In the genomic region with DNA sequence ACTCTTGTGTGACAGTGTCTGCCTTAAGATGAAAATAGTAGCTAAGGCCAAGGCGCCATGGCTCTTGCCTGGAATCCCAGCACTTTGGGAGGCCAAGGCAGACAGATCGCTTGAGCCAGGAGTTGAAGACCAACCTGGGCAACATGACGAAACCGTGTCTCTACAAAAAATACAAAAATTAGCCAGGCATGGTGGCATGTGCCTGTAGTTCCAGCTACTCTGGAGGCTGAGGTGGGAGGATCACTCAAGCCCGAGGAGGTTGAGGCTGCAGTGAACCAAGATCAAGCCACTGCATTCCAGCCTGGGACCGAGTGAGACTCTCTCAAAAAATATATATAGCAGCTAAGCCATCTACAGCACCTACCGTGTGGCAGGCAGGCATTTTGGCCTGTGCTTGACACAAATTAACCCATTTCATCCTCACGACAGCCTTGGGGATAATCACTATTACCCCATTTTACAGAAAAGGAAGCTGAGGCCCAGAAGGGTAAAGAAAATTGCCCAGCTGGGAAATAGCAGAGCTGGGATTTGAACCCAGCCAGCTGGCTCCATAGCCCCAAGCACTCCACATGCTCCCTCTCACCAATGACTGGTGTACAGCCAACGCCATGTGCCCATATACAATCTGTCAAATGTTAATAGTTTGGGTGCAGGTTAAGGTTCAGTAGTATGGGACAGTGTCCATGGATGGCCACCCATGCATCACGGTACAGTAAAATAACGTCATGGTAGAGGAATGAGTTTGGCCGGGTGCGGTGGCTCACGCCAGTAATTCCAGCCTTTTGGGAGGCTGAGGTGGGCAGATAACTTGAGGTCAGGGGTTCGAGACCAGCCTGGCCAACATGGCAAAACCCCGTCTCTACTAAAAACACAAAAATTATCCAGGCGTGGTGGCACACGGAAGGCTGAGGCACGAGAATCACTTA, we compare ENCODE assay signal across 8 cellular contexts. TPM values are rescaled to one million over a fixed set of nuclear protein-coding genes. Genes with fewer than 3 reads are reported as not detected.
DNase-seq lines count a peak whose midpoint lies in the region; ATAC-seq, FAIRE-seq and TF ChIP-seq lines count a peak whose summit lies in the region.

No MANE protein-coding gene starts in this region.

- TF ChIP-seq CTCF in fibroblast of mammary gland (conservative IDR thresholded peaks at IDR 0.05; ENCODE audit: control insufficient read depth, insufficient read depth, low read depth, low read length), result no peak

- H3K27ac ChIP-seq in SJSA1 (peak overlapping the region; percentile 90), aorta (ENCODE audit: low read depth in 1 of 2, low read length in 2 of 2) (no peak overlapping the region)

- H3K27me3 ChIP-seq in SJSA1 (replicated peaks) (no peaks in the 10 kb centered on the region), aorta (ENCODE audit: control insufficient read depth in 1 of 2, insufficient read depth in 2 of 2, low read length in 1 of 2) (no peaks in the 10 kb centered on the region)

- intact Hi-C loops in aorta (cut with DNase I), result no loop called here

- H3K4me1 ChIP-seq in SJSA1 (replicated peaks) (peaks cover 32% of the 10 kb centered on the region), aorta (ENCODE audit: control insufficient read depth in 1 of 2, insufficient read depth in 2 of 2, low read length in 2 of 2) (no peaks in the 10 kb centered on the region)

- peaks cover 68% of the 10 kb centered on the region for H3K36me3 ChIP-seq in SJSA1
- H3K36me3 ChIP-seq in aorta (ENCODE audit: control insufficient read depth in 1 of 2, insufficient read depth in 2 of 2, low read length in 1 of 2), result no peaks in the 10 kb centered on the region

- peak; percentile 29 for FAIRE-seq in GM18507 (lab: Jason Lieb, UNC)

- H3K4me3 ChIP-seq in SJSA1 (peak overlapping the region; percentile 65), fibroblast of mammary gland (ENCODE audit: control insufficient read depth, low read depth, low read length) (peak overlapping the region; percentile 92), skeletal muscle cell (ENCODE audit: low read depth, low read length) (peak overlapping the region; percentile 84), aorta (ENCODE audit: low read length in 2 of 2) (no peak overlapping the region)

- 93% methylated on average over 19 of the region's 19 CpGs for WGBS in aorta, 2 donors

- ATAC-seq in aorta (ENCODE audit: low FRiP score) (no peak), HG02885 (IDR thresholded peaks at IDR 0.05; ENCODE audit: poor library complexity, unreplicated experiment) (no peak)

- no peak for DNase-seq in GM18507 (ENCODE audit: extremely low spot score, insufficient read length, low read depth)
- peak in 1 of 2 experiments; percentile 11 for DNase-seq in SJSA1 (ENCODE audit: low read depth in 1 of 2, low spot score in 2 of 2)
- DNase-seq in fibroblast of mammary gland (ENCODE audit: low read depth), result peak; percentile 16
- no peak for DNase-seq in skeletal muscle cell (ENCODE audit: low read depth)
- no peak for DNase-seq in stimulated activated CD4-positive, alpha-beta T cell treated with anti-CD3 and anti-CD28 coated beads, Interleukin-4, amount 100 ng/mL, for 4 hours
- DNase-seq in aorta, result no peak
- DNase-seq in HPDE6-E6E7 (ENCODE audit: extremely low spot score), result no peak

- H3K9me3 ChIP-seq in SJSA1 (replicated peaks), result no peaks in the 10 kb centered on the region
- no peaks in the 10 kb centered on the region for H3K9me3 ChIP-seq in aorta (ENCODE audit: control insufficient read depth, low read length)

RNA-seq across cellular contexts. Expression of a gene that starts 3.1 kb away (rescaled TPM):
- 112 and 135 TPM in 2 replicates for total RNA-seq in SJSA1 (2014; rRNA removed; shearing (Covaris generic))
- 10 to 100 TPM; 42.8 to 56.3 TPM for total RNA-seq in aorta
- polyA plus RNA-seq in aorta, result 10 to 100 TPM; 15.4 to 44.4 TPM

RNA-seq across cellular contexts. Expression of a gene that starts 39.1 kb away (rescaled TPM):
- 91.1 and 112 TPM in 2 replicates for total RNA-seq in SJSA1 (2014; rRNA removed; shearing (Covaris generic))
- 10 to 100 TPM; 63.4 to 69.8 TPM for total RNA-seq in aorta
- 10 to 100 TPM; 26.8 to 45.6 TPM for polyA plus RNA-seq in aorta

RNA-seq across cellular contexts. Expression of a gene that starts 39.5 kb away (rescaled TPM):
- 48.7 and 63.9 TPM in 2 replicates for total RNA-seq in SJSA1 (2014; rRNA removed; shearing (Covaris generic))
- 10 to 100 TPM; 19.1 to 20.6 TPM for total RNA-seq in aorta
- polyA plus RNA-seq in aorta, result 10 to 100 TPM in 1 of 2 donors, 1 to 10 TPM in 1; 3.9 to 13.0 TPM

Comparison
In these comparisons a context has a peak if more than half of its experiments do, and no peak if none do; other contexts are left out.
1. H3K4me3 ChIP-seq: peak in SJSA1 (single experiment), fibroblast of mammary gland (single experiment) and skeletal muscle cell (single experiment); none in aorta (0 of 2).